Comparison of ENCODE assay signal across 8 cellular contexts in genomic region chr7:113159746-113160339, GRCh38. TPM values are rescaled to one million over a fixed set of nuclear protein-coding genes. Genes with fewer than 3 reads are reported as not detected.
DNase-seq lines count a peak whose midpoint lies in the region; ATAC-seq, FAIRE-seq and TF ChIP-seq lines count a peak whose summit lies in the region.

No MANE protein-coding gene starts in this region.

- 31% methylated on average over 5 of the region's 5 CpGs for WGBS in GM12878 (ENCODE audit: insufficient coverage, insufficient replicate concordance, low lambda C conversion rate, missing lambda C conversion rate)
- 42% methylated on average over 5 of the region's 5 CpGs for WGBS in liver

- H3K27ac ChIP-seq in GM12878 (ENCODE audit: control insufficient read depth, insufficient read depth) (no peak overlapping the region), liver (ENCODE audit: low read depth in 1 of 2, low read length in 2 of 2) (no peak overlapping the region)

- no peaks in the 10 kb centered on the region for H3K36me3 Mint-ChIP-seq in immature natural killer cell

- H3K79me2 ChIP-seq in GM12878 (ENCODE audit: control insufficient read depth, insufficient read depth, low read length) = no peaks in the 10 kb centered on the region

- POLR2A ChIA-PET in GM12878 (lab: Charles Lee) = no interaction called here

- H3K9me3 Mint-ChIP-seq in immature natural killer cell = no peaks in the 10 kb centered on the region

- DNase-seq in AG10803 (ENCODE audit: low read depth) (peak; percentile 36), NCI-H1930 (lab: John Stamatoyannopoulos, UW) (peak; percentile 1 to 31), GM12878 (ENCODE audit: low read depth, low spot score) (no peak), immature natural killer cell (no peak), activated gamma-delta T cell treated with Interleukin-2 at 50 U/mL for 16 hours (no peak)

- H3K9ac ChIP-seq in GM12878 (ENCODE audit: control insufficient read depth, insufficient read depth, low read length) (no peak overlapping the region), liver (ENCODE audit: low read depth in 1 of 2, low read length in 2 of 2) (no peak overlapping the region)

- H3K9me3 ChIP-seq in GM12878 (replicated peaks; ENCODE audit: control insufficient read depth, insufficient read depth, low read length) (no peaks in the 10 kb centered on the region), liver (ENCODE audit: control insufficient read depth in 4 of 4, low read length in 3 of 4) (no peaks in the 10 kb centered on the region)

- no peaks in the 10 kb centered on the region for H4K20me1 ChIP-seq in GM12878 (ENCODE audit: control insufficient read depth, insufficient read depth)

- no peak overlapping the region for H3K4me2 ChIP-seq in GM12878 (ENCODE audit: control insufficient read depth, insufficient read depth)

- H3K4me3 ChIP-seq in AG10803 (ENCODE audit: low read length) = no peak overlapping the region
- no peak overlapping the region for H3K4me3 ChIP-seq in GM12878
- H3K4me3 ChIP-seq in liver (ENCODE audit: low read depth in 1 of 3, low read length in 3 of 3) = no peak overlapping the region

- peak; percentile 84 for ATAC-seq in GM18498 (IDR thresholded peaks at IDR 0.05; ENCODE audit: unreplicated experiment)
- ATAC-seq in HG02943 (IDR thresholded peaks at IDR 0.05; ENCODE audit: low read depth, unreplicated experiment) = peak; percentile 67
- peak; percentile 92 for ATAC-seq in GM12878

- no peak for TF ChIP-seq POLR2A in GM12878 (IDR thresholded peaks at IDR 0.05; ENCODE audit: low read depth, low read length)

- TF ChIP-seq CTCF in AG10803 (conservative IDR thresholded peaks at IDR 0.05; ENCODE audit: low read length) (peak; percentile 86), GM12878 (IDR thresholded peaks at IDR 0.05 in 2 of 3, conservative IDR thresholded peaks at IDR 0.05 in 1 of 3; ENCODE audit: control insufficient read depth in 2 of 3, extremely low read depth in 1 of 3, insufficient read depth in 1 of 3, low read depth in 3 of 3, low read length in 3 of 3) (peak; percentile 58 to 71 (median 62); a peak in 5 of 6 replicates), liver (IDR thresholded peaks at IDR 0.05; ENCODE audit: low read depth, low read length, missing input control) (peak; percentile 41)

- SMC1A ChIA-PET in GM12878 (lab: Charles Lee; ENCODE audit: uncharacterized antibody, unreplicated experiment) = interaction anchor here (0.6 to 4.1 kb wide), 15 partner anchors 11 to 610 kb away, joined by 3 to 17 read pairs (median 4); no protein-coding TSS in a partner anchor

- in situ Hi-C loops in GM12878 (cut with MboI) = loop anchor here (10.0 kb wide), 1 partner anchor 265 kb away; no protein-coding TSS in a partner anchor

- no peak for FAIRE-seq in GM12878 (lab: Jason Lieb, UNC)

- intact Hi-C loops in GM12878 (cut with micrococcal nuclease; ENCODE audit: unreplicated experiment) = loop anchor here (1.0 to 5.0 kb wide), 2 partner anchors 127 to 261 kb away; no protein-coding TSS in a partner anchor

- BruUV-seq in GM12878 (replicated peaks; lab: Mats Ljungman, UMichigan) = no TSS peak

- peak; percentile 44 for TF ChIP-seq RAD21 in GM12878 (IDR thresholded peaks at IDR 0.05; ENCODE audit: insufficient read depth, low read depth, low read length)
- peak; percentile 48 to 54 for TF ChIP-seq RAD21 in liver (IDR thresholded peaks at IDR 0.05)

- H3K4me3 Mint-ChIP-seq in immature natural killer cell = no peak overlapping the region

- H2AFZ ChIP-seq in GM12878 (ENCODE audit: control insufficient read depth, low read depth, low read length) = no peak overlapping the region

- no peak overlapping the region for H3K27ac Mint-ChIP-seq in immature natural killer cell

- H3K4me1 ChIP-seq in GM12878 (ENCODE audit: control insufficient read depth, insufficient read depth, low read length) (no peaks in the 10 kb centered on the region), liver (ENCODE audit: control insufficient read depth in 4 of 4, insufficient read depth in 4 of 4, low read length in 3 of 4) (no peaks in the 10 kb centered on the region)

- RAD21 ChIA-PET in GM12878 (lab: Charles Lee; ENCODE audit: unreplicated experiment) = interaction anchor here (0.6 to 2.1 kb wide), 4 partner anchors 11 to 244 kb away, joined by 3 to 8 read pairs (median 6); no protein-coding TSS in a partner anchor

- H3K36me3 ChIP-seq in GM12878 (ENCODE audit: control insufficient read depth in 2 of 2, insufficient read depth in 2 of 2, low read length in 1 of 2) (no peaks in the 10 kb centered on the region), liver (ENCODE audit: control insufficient read depth in 4 of 4, insufficient read depth in 3 of 4, low read depth in 1 of 4, low read length in 3 of 4) (no peaks in the 10 kb centered on the region)

- no peaks in the 10 kb centered on the region for H3K27me3 ChIP-seq in GM12878 (replicated peaks in 1 of 2; ENCODE audit: control insufficient read depth in 2 of 2, insufficient read depth in 2 of 2, low read length in 1 of 2)
- H3K27me3 ChIP-seq in liver (ENCODE audit: control insufficient read depth in 4 of 4, insufficient read depth in 4 of 4, low read length in 3 of 4) = peaks cover 0 to 7% (median 0%) of the 10 kb centered on the region in 4 donors

- CTCF ChIA-PET in GM12878 (lab: Yijun Ruan, JAX) = interaction anchor here (0.6 to 4.8 kb wide), 37 partner anchors 8 to 764 kb away, joined by 3 to 63 read pairs (median 4); partner anchors contain the start of gene GPR85

- TF ChIP-seq EP300 in GM12878 (IDR thresholded peaks at IDR 0.05; ENCODE audit: borderline replicate concordance in 1 of 2, control insufficient read depth in 1 of 2, low read depth in 2 of 2, low read length in 2 of 2) = no peak

- H3K4me1 Mint-ChIP-seq in immature natural killer cell = no peaks in the 10 kb centered on the region

- peaks cover 0 to 7% (median 3%) of the 10 kb centered on the region in 3 donors for H3K27me3 Mint-ChIP-seq in immature natural killer cell (ENCODE audit: low read depth in 3 of 3)

TF ChIP-seq in GM12878, 131 proteins besides CTCF, POLR2A, EP300 and RAD21 (continues in another document):
- no peak for TF ChIP-seq E4F1 (IDR thresholded peaks at IDR 0.05; ENCODE audit: borderline replicate concordance, partially characterized antibody)
- no peak for TF ChIP-seq SIN3A (IDR thresholded peaks at IDR 0.05; ENCODE audit: low read depth, low read length)

TF ChIP-seq in liver, 16 proteins besides CTCF, POLR2A, EP300 and RAD21 (continues in another document):
- TF ChIP-seq EGR1 (IDR thresholded peaks at IDR 0.05; ENCODE audit: low read depth in 2 of 2) (no peak), YY1 (IDR thresholded peaks at IDR 0.05) (no peak), REST (IDR thresholded peaks at IDR 0.05) (no peak), JUND (IDR thresholded peaks at IDR 0.05) (no peak)

RNA-seq across cellular contexts. Expression of gene SMIM30, which starts 41.5 kb away (rescaled TPM):
- total RNA-seq in GM12878 (2013; cell fraction: nucleolus; rRNA removed) = 34.3 and 36.3 TPM in 2 replicates
- total RNA-seq in GM12878 (2014; rRNA removed) (59.8 and 77.7 TPM in 2 replicates), GM12878 (2014; rRNA removed; fragmentation: Illumina TruSeq; extraction: Trizol) (86.7 and 88.7 TPM in 2 replicates), GM12878 (2021) (42.2 and 46.2 TPM in 2 replicates), liver (10 to 100 TPM in 1 of 2 donors, 1 to 10 TPM in 1; 9.7 to 19.1 TPM)
- 30.5 TPM for polyA plus RNA-seq in GM12878 (2011; ENCODE audit: low read depth)
- polyA plus RNA-seq in GM12878 (2011; rRNA removed) (95.8 and 146 TPM in 2 replicates), GM12878 (2014; fragmentation: Illumina TruSeq; extraction: Trizol) (106 and 141 TPM in 2 replicates), GM12878 (2014; fragmentation: Nextera tagmentation; extraction: Ambion mirVana) (100 to 1,000 TPM; 197 to 258 TPM), GM12878 (2014; rRNA removed) (60.7 and 63.2 TPM in 2 replicates), GM12878 (2016; fragmentation: Nextera tagmentation; extraction: Ambion mirVana) (100 to 1,000 TPM in 1 of 2 experiments, 10 to 100 TPM in 1; 98.0 to 102 TPM), liver (10 to 100 TPM; 20.5 to 32.9 TPM), immature natural killer cell (10 to 100 TPM; 30.7 to 43.2 (median 34.9) TPM)
- polyA plus RNA-seq in GM12878 (2011; cell fraction: cytosol; rRNA removed) = 35.5 and 35.9 TPM in 2 replicates
- 17.3 and 32.2 TPM in 2 replicates for polyA plus RNA-seq in GM12878 (2011; cell fraction: nucleus; rRNA removed)
- 28.0 and 39.5 TPM in 2 replicates for polyA plus RNA-seq in GM12878 (2012)
- polyA minus RNA-seq in GM12878 (2011; rRNA and poly(A)+ RNA removed) = 25.9 and 27.5 TPM in 2 replicates
- 8.3 and 11.1 TPM in 2 replicates for polyA minus RNA-seq in GM12878 (2011; cell fraction: cytosol; rRNA and poly(A)+ RNA removed)
- polyA minus RNA-seq in GM12878 (2011; cell fraction: nucleus; rRNA and poly(A)+ RNA removed) = 8.3 and 9.3 TPM in 2 replicates

Comparison
In these comparisons a context has a peak if more than half of its experiments do, and no peak if none do; other contexts are left out.
1. DNase-seq: peak in AG10803 (single experiment) and NCI-H1930 (2 of 2); none in GM12878 (single experiment), immature natural killer cell (0 of 3) and activated gamma-delta T cell treated with Interleukin-2 at 50 U/mL for 16 hours (single experiment).
2. Peak in every context shown above with its lines, with median percentiles within 50 percentile points of each other: CTCF ChIP-seq and ATAC-seq.